10 cellular contexts compared by ENCODE assay signal in the genomic region with DNA sequence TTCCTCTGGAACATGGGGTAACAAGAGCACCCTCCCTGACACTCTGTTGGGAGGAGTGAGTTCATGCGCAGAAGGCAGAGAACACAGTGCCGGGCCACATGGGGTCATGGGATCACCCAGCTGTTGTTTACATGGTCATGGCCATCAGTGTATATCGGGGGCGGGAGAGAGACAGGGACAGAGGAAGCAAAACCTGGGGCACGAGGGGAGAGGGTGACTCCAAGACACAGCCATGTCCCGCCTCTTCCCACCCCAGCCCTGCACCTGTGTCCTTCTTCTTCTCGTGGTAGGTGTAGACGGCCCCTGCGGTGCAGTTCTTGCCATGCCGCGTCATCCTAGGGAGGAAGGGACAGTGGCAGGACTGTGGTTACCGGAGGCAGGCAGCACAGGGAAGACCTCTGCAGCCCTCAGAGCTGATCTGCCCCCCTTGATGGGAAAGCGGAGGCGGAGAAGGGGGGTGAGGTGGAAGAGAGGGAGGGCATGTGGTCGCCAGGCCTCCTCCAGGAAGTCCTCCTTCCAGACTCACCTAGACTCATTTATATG. TPM values are rescaled to one million over a fixed set of nuclear protein-coding genes. Genes with fewer than 3 reads are reported as not detected.
DNase-seq lines count a peak whose midpoint lies in the region; ATAC-seq and TF ChIP-seq lines count a peak whose summit lies in the region.
"Had no signal": no experiment of that assay in that cellular context is flagged by ENCODE, and none has a peak within 500 bp of the region (broad histone marks: within the 10 kb centered on the region; RNA-seq: fewer than 3 reads in every experiment).

No MANE protein-coding gene starts in this region.

- no peaks in the 10 kb centered on the region for H3K9me3 ChIP-seq in Peyer's patch

- no peak for TF ChIP-seq POLR2A in Peyer's patch (IDR thresholded peaks at IDR 0.05)

- H3K4me3 ChIP-seq in Peyer's patch = peak overlapping the region in 3 of 4 donors; percentile 2 to 27 (median 13)

- H3K27me3 ChIP-seq in Peyer's patch = no peaks in the 10 kb centered on the region

- peaks cover 3 to 85% (median 20%) of the 10 kb centered on the region in 4 donors for H3K4me1 ChIP-seq in Peyer's patch

- TF ChIP-seq CTCF in Peyer's patch (IDR thresholded peaks at IDR 0.05) = no peak

- H3K27ac ChIP-seq in Peyer's patch = peak overlapping the region; percentile 72 to 95 (median 79)

- DNase-seq in Peyer's patch (peak; percentile 55 to 75 (median 63)), left lobe of liver (ENCODE audit: low spot score) (no peak), MV-4-11 (lab: John Stamatoyannopoulos, UW) (no peak), GDM1 (lab: John Stamatoyannopoulos, UW) (no peak), AG20443 (ENCODE audit: low spot score) (no peak), cerebellar nuclear complex (lab: John Stamatoyannopoulos, UW) (no peak)
- DNase-seq in activated gamma-delta T cell treated with anti-CD3 and anti-CD28 coated beads, Interleukin-2, amount 50 U/mL, for 16 hours (ENCODE audit: low read depth) = peak; percentile 37
- DNase-seq in stimulated activated CD4-positive, alpha-beta T cell treated with anti-CD3 and anti-CD28 coated beads, Interleukin-4, amount 100 ng/mL, for 24 hours = peak; percentile 33
- DNase-seq: KG1 had no signal

- H3K36me3 ChIP-seq in Peyer's patch = peaks cover 0 to 39% (median 0%) of the 10 kb centered on the region in 3 donors

- peak; percentile 20 for ATAC-seq in left lobe of liver

RNA-seq across cellular contexts. Expression of a gene that starts 19.9 kb away (rescaled TPM):
- total RNA-seq in Peyer's patch (10 to 100 TPM; 73.4 to 86.7 (median 80.9) TPM), left lobe of liver (29.1 TPM)

RNA-seq across cellular contexts. Expression of a gene that starts 20.7 kb away (rescaled TPM):
- 10 to 100 TPM in 3 of 4 donors, 1 to 10 TPM in 1; 1.7 to 20.8 (median 13.1) TPM for total RNA-seq in Peyer's patch
- total RNA-seq in left lobe of liver = 8.5 TPM
- total RNA-seq: G401 had no signal

RNA-seq across cellular contexts. Expression of a gene that starts 30.6 kb away (rescaled TPM):
- total RNA-seq in Peyer's patch = 10 to 100 TPM; 13.5 to 39.6 (median 28.1) TPM
- total RNA-seq in left lobe of liver = 10.5 TPM

RNA-seq across cellular contexts. Expression of a gene that starts 32.6 kb away (rescaled TPM):
- total RNA-seq in Peyer's patch = 100 to 1,000 TPM in 3 of 4 donors, 10 to 100 TPM in 1; 78.6 to 199 (median 151) TPM
- 22.8 TPM for total RNA-seq in left lobe of liver

RNA-seq across cellular contexts. Expression of a gene that starts 48.0 kb away (rescaled TPM):
- total RNA-seq in Peyer's patch = 100 to 1,000 TPM; 239 to 985 (median 837) TPM
- total RNA-seq in left lobe of liver = 262 TPM

Comparison
In these comparisons a context has a peak if more than half of its experiments do, and no peak if none do; other contexts are left out.
1. DNase-seq: peak in Peyer's patch (3 of 3), activated gamma-delta T cell treated with anti-CD3 and anti-CD28 coated beads, Interleukin-2, amount 50 U/mL, for 16 hours (single experiment) and stimulated activated CD4-positive, alpha-beta T cell treated with anti-CD3 and anti-CD28 coated beads, Interleukin-4, amount 100 ng/mL, for 24 hours (single experiment); none in left lobe of liver (single experiment), MV-4-11 (single experiment), GDM1 (single experiment), AG20443 (single experiment) and cerebellar nuclear complex (0 of 2).